Comparison of ENCODE assay signal across 15 cellular contexts in genomic region chr11:121552160-121552559, GRCh38.
"Had no signal": no experiment of that assay in that cellular context is flagged by ENCODE, and none has a peak within 500 bp of the region (broad histone marks: within the 10 kb centered on the region; RNA-seq: fewer than 3 reads in every experiment).

No MANE protein-coding gene starts in this region.

- H3K4me3 ChIP-seq: esophagus muscularis mucosa, gastrocnemius medialis, heart right ventricle, left ventricle myocardium inferior, lung had no signal

- ATAC-seq: effector memory CD8-positive, alpha-beta T cell; gastrocnemius medialis; heart right ventricle; right cardiac atrium had no signal

- H3K27ac Mint-ChIP-seq: nephron, type B pancreatic cell had no signal

- H3K27me3 ChIP-seq: esophagus muscularis mucosa, gastrocnemius medialis, heart right ventricle, neutrophil had no signal

- H3K27me3 Mint-ChIP-seq: effector memory CD8-positive, alpha-beta T cell; type B pancreatic cell had no signal

- H3K9me3 ChIP-seq: esophagus muscularis mucosa, gastrocnemius medialis, heart right ventricle, left ventricle myocardium inferior had no signal

- H3K9me3 Mint-ChIP-seq: effector memory CD8-positive, alpha-beta T cell; nephron; type B pancreatic cell had no signal

- DNase-seq: effector memory CD8-positive, alpha-beta T cell; gastrocnemius medialis; heart right ventricle; hypothalamus; left ventricle myocardium inferior; posterior cingulate gyrus; right cardiac atrium; small intestine; stimulated activated CD4-positive, alpha-beta T cell treated with anti-CD3 and anti-CD28 coated beads, Interleukin-12 subunit alpha, Interleukin-12 subunit beta, amount 100 ng/mL, for 4 hours; stimulated activated naive CD4-positive, alpha-beta T cell treated with Interleukin-2 at 50 U/mL for 16 hours had no signal

- H3K4me3 Mint-ChIP-seq: effector memory CD8-positive, alpha-beta T cell; nephron; type B pancreatic cell had no signal

- H3K36me3 ChIP-seq: gastrocnemius medialis, left ventricle myocardium inferior had no signal

- H3K27ac ChIP-seq: esophagus muscularis mucosa, gastrocnemius medialis, heart right ventricle, left ventricle myocardium inferior, neutrophil had no signal

- H3K4me1 ChIP-seq: esophagus muscularis mucosa, gastrocnemius medialis, heart right ventricle, left ventricle myocardium inferior had no signal
